ENCODE assay signal across 17 cellular contexts in genomic region chr1:60390593-60391282, GRCh38.
A peak's percentile ranks its signal among the peaks of the same experiment; 100 is the strongest.
DNase-seq lines count a peak whose midpoint lies in the region; ATAC-seq and TF ChIP-seq lines count a peak whose summit lies in the region.
"Had no signal": no experiment of that assay in that cellular context is flagged by ENCODE, and none has a peak within 500 bp of the region (broad histone marks: within the 10 kb centered on the region; RNA-seq: fewer than 3 reads in every experiment).

No MANE protein-coding gene starts in this region.

- no peaks in the 10 kb centered on the region for H3K27me3 ChIP-seq in lower lobe of right lung (ENCODE audit: low read depth)
- H3K27me3 ChIP-seq: foreskin keratinocyte had no signal

- TF ChIP-seq CTCF in lower lobe of right lung (IDR thresholded peaks at IDR 0.05): no peak

- no peaks in the 10 kb centered on the region for H3K9me3 ChIP-seq in lower lobe of right lung

- H3K36me3 ChIP-seq in lower lobe of right lung: no peaks in the 10 kb centered on the region

- ATAC-seq in GM18511 (IDR thresholded peaks at IDR 0.05; ENCODE audit: unreplicated experiment): peak; percentile 77
- ATAC-seq in GM21367 (IDR thresholded peaks at IDR 0.05; ENCODE audit: unreplicated experiment): peak; percentile 52
- peak; percentile 52 for ATAC-seq in HG02970 (IDR thresholded peaks at IDR 0.05; ENCODE audit: low FRiP score, unreplicated experiment)
- peak; percentile 82 for ATAC-seq in HG03565 (IDR thresholded peaks at IDR 0.05; ENCODE audit: unreplicated experiment)
- no peak for ATAC-seq in lower lobe of right lung
- ATAC-seq: foreskin keratinocyte; SK-N-SH treated with all-trans-retinoic acid at 6 μM for 48 hours; stimulated activated memory B cell treated with anti-CD40 and anti-IgM and Interleukin-4, amounts not matched to agents 10 μg/mL and 1 μg/mL and 100 μg/mL, for 72 hours had no signal

- H3K27ac ChIP-seq in lower lobe of right lung (no peak overlapping the region), caudate nucleus (ENCODE audit: low read depth, low read length) (no peak overlapping the region)
- H3K27ac ChIP-seq: foreskin keratinocyte had no signal

- no peak for DNase-seq in lower lobe of right lung
- no peak for DNase-seq in NCI-H1105 (lab: John Stamatoyannopoulos, UW)
- DNase-seq in caudate nucleus (lab: John Stamatoyannopoulos, UW): no peak
- no peak for DNase-seq in HCEC 1CT
- DNase-seq: anterior cingulate cortex; DND-41; foreskin keratinocyte; Karpas-422; NCI-H2029 treated with DMSO at 0.1 percent for 48 hours; NK-92 treated with Interleukin-12 subunit alpha and Interleukin-12 subunit beta, amount 100 ng/mL, for 24 hours; stimulated activated CD4-positive, alpha-beta T cell treated with anti-CD3 and anti-CD28 coated beads, Interleukin-1b, Interleukin-23, amount 100 ng/mL, for 48 hours had no signal

- intact Hi-C loops in lower lobe of right lung (cut with DNase I): no loop called here

- H3K4me3 ChIP-seq in lower lobe of right lung: no peak overlapping the region

- no peaks in the 10 kb centered on the region for H3K4me1 ChIP-seq in lower lobe of right lung
- H3K4me1 ChIP-seq: foreskin keratinocyte had no signal

Comparison
In these comparisons a context has a peak if more than half of its experiments do, and no peak if none do; other contexts are left out.
1. ATAC-seq: peak in GM18511 (single experiment), GM21367 (single experiment), HG02970 (single experiment) and HG03565 (single experiment); none in lower lobe of right lung (0 of 2).